2 cellular contexts compared by ENCODE assay signal in genomic region chr6:33797635-33798342, GRCh38.
TF ChIP-seq lines count a peak whose summit lies in the region.

No MANE protein-coding gene starts in this region.

TF ChIP-seq in GM12891, 5 proteins besides CTCF, POLR2A, EP300 and RAD21:
- TF ChIP-seq POU2F2 (IDR thresholded peaks at IDR 0.05; ENCODE audit: low read depth, low read length) = no peak
- TF ChIP-seq POLR2AphosphoS5 (IDR thresholded peaks at IDR 0.05; ENCODE audit: low read depth, low read length) = no peak
- no peak for TF ChIP-seq TAF1 (IDR thresholded peaks at IDR 0.05; ENCODE audit: low read depth, low read length)
- TF ChIP-seq SPI1 (IDR thresholded peaks at IDR 0.05; ENCODE audit: low read depth, low read length) = no peak
- TF ChIP-seq PAX5 (IDR thresholded peaks at IDR 0.05; ENCODE audit: insufficient read depth, low read length, severe bottlenecking) = no peak

TF ChIP-seq in HepG2, 621 proteins besides CTCF, POLR2A, EP300 and RAD21:
- no peak for TF ChIP-seq ZNF234 (CRISPR knock-in tag; conservative IDR thresholded peaks at IDR 0.05)
- TF ChIP-seq SOX6 (IDR thresholded peaks at IDR 0.05) = no peak
- TF ChIP-seq SOX6 (CRISPR knock-in tag; IDR thresholded peaks at IDR 0.05) = no peak
- no peak for TF ChIP-seq NCOA2 (CRISPR knock-in tag; IDR thresholded peaks at IDR 0.05)
- TF ChIP-seq HCFC1 (IDR thresholded peaks at IDR 0.05; ENCODE audit: low read depth, low read length) = no peak
- TF ChIP-seq REL (CRISPR knock-in tag; conservative IDR thresholded peaks at IDR 0.05) = no peak
- no peak for TF ChIP-seq GATA4 (IDR thresholded peaks at IDR 0.05; ENCODE audit: borderline replicate concordance, low read depth)
- TF ChIP-seq ZFP36L1 (CRISPR knock-in tag; IDR thresholded peaks at IDR 0.05) = no peak
- TF ChIP-seq ZNF574 (CRISPR knock-in tag; IDR thresholded peaks at IDR 0.05) = no peak
- TF ChIP-seq IKZF1 (IDR thresholded peaks at IDR 0.05) = no peak
- no peak for TF ChIP-seq TCF7 (IDR thresholded peaks at IDR 0.05; ENCODE audit: low read depth)
- TF ChIP-seq ZFYVE20 (CRISPR knock-in tag; IDR thresholded peaks at IDR 0.05; ENCODE audit: borderline replicate concordance, low read depth) = no peak
- no peak for TF ChIP-seq CENPT (CRISPR knock-in tag; IDR thresholded peaks at IDR 0.05; ENCODE audit: low read depth)
- TF ChIP-seq ZSCAN29 (CRISPR knock-in tag; conservative IDR thresholded peaks at IDR 0.05) = no peak
- TF ChIP-seq CENPBD1 (CRISPR knock-in tag; IDR thresholded peaks at IDR 0.05; ENCODE audit: borderline replicate concordance, low read depth) = no peak
- TF ChIP-seq ZNF713 (CRISPR knock-in tag; IDR thresholded peaks at IDR 0.05) = no peak
- TF ChIP-seq RBM22 (optimal IDR thresholded peaks at IDR 0.05; ENCODE audit: low read length) = no peak
